ENCODE assay signal across 8 cellular contexts in genomic region chr15:89057506-89058133, GRCh38.
DNase-seq lines count a peak whose midpoint lies in the region; ATAC-seq lines count a peak whose summit lies in the region.

No MANE protein-coding gene starts in this region.

- DNase-seq in ELR (ENCODE audit: low read depth) (peak; percentile 82), NCI-H2196 (lab: John Stamatoyannopoulos, UW; ENCODE audit: unreplicated experiment) (peak; percentile 54), left kidney (ENCODE audit: low read depth, low spot score) (peak; percentile 89)
- peak; percentile 73 for DNase-seq in activated CD4-positive, alpha-beta T cell treated with anti-CD3 and anti-CD28 coated beads for 1 hour
- DNase-seq in central memory CD8-positive, alpha-beta T cell (ENCODE audit: low spot score in 2 of 2), result peak; percentile 76 to 80
- DNase-seq in stimulated activated CD4-positive, alpha-beta T cell treated with anti-CD3 and anti-CD28 coated beads, Interleukin-4, amount 100 ng/mL, for 48 hours (ENCODE audit: low read depth in 2 of 2), result peak; percentile 81 to 88

- ATAC-seq in HG02610 (IDR thresholded peaks at IDR 0.05; ENCODE audit: unreplicated experiment), result peak; percentile 45
- peak; percentile 70 for ATAC-seq in central memory CD8-positive, alpha-beta T cell (replicated peaks; ENCODE audit: extremely low read depth, poor library complexity, severe bottlenecking)
- ATAC-seq in GM21825 (IDR thresholded peaks at IDR 0.05; ENCODE audit: unreplicated experiment), result no peak

- H3K27me3 Mint-ChIP-seq in central memory CD8-positive, alpha-beta T cell, result peaks cover 11% of the 10 kb centered on the region

- no peaks in the 10 kb centered on the region for H3K36me3 Mint-ChIP-seq in central memory CD8-positive, alpha-beta T cell (ENCODE audit: insufficient read depth)

- H3K27ac Mint-ChIP-seq in central memory CD8-positive, alpha-beta T cell (ENCODE audit: low read depth), result no peak overlapping the region

- H3K4me3 Mint-ChIP-seq in central memory CD8-positive, alpha-beta T cell, result no peak overlapping the region

- H3K4me1 Mint-ChIP-seq in central memory CD8-positive, alpha-beta T cell, result peaks cover under 1% of the 10 kb centered on the region

- no peaks in the 10 kb centered on the region for H3K9me3 Mint-ChIP-seq in central memory CD8-positive, alpha-beta T cell
